13 cellular contexts compared by ENCODE assay signal in genomic region chr20:32580194-32580593, GRCh38. TPM values are rescaled to one million over a fixed set of nuclear protein-coding genes. Genes with fewer than 3 reads are reported as not detected.
DNase-seq lines count a peak whose midpoint lies in the region; ATAC-seq and TF ChIP-seq lines count a peak whose summit lies in the region.
"Had no signal": no experiment of that assay in that cellular context is flagged by ENCODE, and none has a peak within 500 bp of the region (broad histone marks: within the 10 kb centered on the region; RNA-seq: fewer than 3 reads in every experiment).

No MANE protein-coding gene starts in this region.

- H3K9me3 Mint-ChIP-seq in natural killer cell (no peaks in the 10 kb centered on the region), T-cell (no peaks in the 10 kb centered on the region), immature natural killer cell (no peaks in the 10 kb centered on the region), type B pancreatic cell (no peaks in the 10 kb centered on the region)
- H3K9me3 Mint-ChIP-seq in natural killer cell treated with Interleukin-12 subunit alpha and Interleukin-12 subunit beta and Interleukin-15 and Interleukin-18, amount 100 ng/mL, for 72 hours, result no peaks in the 10 kb centered on the region

- H3K4me3 Mint-ChIP-seq in natural killer cell (peak overlapping the region; percentile 90), T-cell (peak overlapping the region in 1 of 3 donors; percentile 79), immature natural killer cell (peak overlapping the region; percentile 13 to 86 (median 32)), type B pancreatic cell (peak overlapping the region; percentile 14)
- H3K4me3 Mint-ChIP-seq in natural killer cell treated with Interleukin-12 subunit alpha and Interleukin-12 subunit beta and Interleukin-15 and Interleukin-18, amount 100 ng/mL, for 72 hours, result no peak overlapping the region

- TF ChIP-seq CTCF in natural killer cell (IDR thresholded peaks at IDR 0.05) (no peak), type B pancreatic cell (conservative IDR thresholded peaks at IDR 0.05) (no peak)

- CTCF ChIA-PET in T-cell (lab: Charles Lee), result no interaction called here

- intact Hi-C loops in natural killer cell (cut with micrococcal nuclease), result loop anchor here (5.0 kb wide), 1 partner anchor 43 kb away; no protein-coding TSS in a partner anchor

- POLR2A ChIA-PET in T-cell (lab: Charles Lee), result interaction anchor here in 1 of 2 donors (0.7 kb wide), 1 partner anchor 44 kb away, joined by 14 read pairs; no protein-coding TSS in a partner anchor

- H3K36me3 Mint-ChIP-seq in natural killer cell, result no peaks in the 10 kb centered on the region
- no peaks in the 10 kb centered on the region for H3K36me3 Mint-ChIP-seq in natural killer cell treated with Interleukin-12 subunit alpha and Interleukin-12 subunit beta and Interleukin-15 and Interleukin-18, amount 100 ng/mL, for 72 hours
- no peaks in the 10 kb centered on the region for H3K36me3 Mint-ChIP-seq in T-cell
- H3K36me3 Mint-ChIP-seq in immature natural killer cell, result no peaks in the 10 kb centered on the region
- H3K36me3 Mint-ChIP-seq in type B pancreatic cell, result no peaks in the 10 kb centered on the region

- H3K4me1 Mint-ChIP-seq in natural killer cell (peaks cover 44 to 59% of the 10 kb centered on the region in 2 donors), T-cell (peaks cover 18 to 43% (median 43%) of the 10 kb centered on the region in 3 donors), immature natural killer cell (peaks cover 0 to 43% of the 10 kb centered on the region in 2 donors), type B pancreatic cell (ENCODE audit: unreplicated experiment) (peaks cover 28% of the 10 kb centered on the region)
- peaks cover 18 to 24% of the 10 kb centered on the region in 2 donors for H3K4me1 Mint-ChIP-seq in natural killer cell treated with Interleukin-12 subunit alpha and Interleukin-12 subunit beta and Interleukin-15 and Interleukin-18, amount 100 ng/mL, for 72 hours (ENCODE audit: low read depth in 2 of 2)

- DNase-seq in natural killer cell, result no peak
- DNase-seq in natural killer cell treated with Interleukin-12 subunit alpha and Interleukin-12 subunit beta and Interleukin-15 and Interleukin-18, amount 100 ng/mL, for 72 hours (ENCODE audit: low spot score), result no peak
- no peak for DNase-seq in T-cell
- no peak for DNase-seq in immature natural killer cell
- no peak for DNase-seq in type B pancreatic cell (ENCODE audit: extremely low spot score, unreplicated experiment)
- no peak for DNase-seq in medulla oblongata (ENCODE audit: extremely low spot score)
- no peak for DNase-seq in SIG-M5 treated with dmso at 0.1 percent for 504 hours (lab: John Stamatoyannopoulos, UW; ENCODE audit: unreplicated experiment)
- DNase-seq: ACHN, DMS153, EL, NCI-H446, NCI-H748 treated with DMSO at 0.1 percent for 48 hours had no signal

- H3K27ac Mint-ChIP-seq in natural killer cell (peak overlapping the region; percentile 84 to 91), T-cell (peak overlapping the region; percentile 81 to 91), immature natural killer cell (peak overlapping the region; percentile 80 to 94 (median 90)), type B pancreatic cell (peak overlapping the region; percentile 48)
- H3K27ac Mint-ChIP-seq in natural killer cell treated with Interleukin-12 subunit alpha and Interleukin-12 subunit beta and Interleukin-15 and Interleukin-18, amount 100 ng/mL, for 72 hours, result peak overlapping the region in 1 of 2 donors; percentile 89

- H3K27me3 Mint-ChIP-seq in natural killer cell (ENCODE audit: low read depth in 2 of 2), result no peaks in the 10 kb centered on the region
- no peaks in the 10 kb centered on the region for H3K27me3 Mint-ChIP-seq in natural killer cell treated with Interleukin-12 subunit alpha and Interleukin-12 subunit beta and Interleukin-15 and Interleukin-18, amount 100 ng/mL, for 72 hours
- H3K27me3 Mint-ChIP-seq in T-cell, result no peaks in the 10 kb centered on the region
- peaks cover 5 to 24% (median 11%) of the 10 kb centered on the region in 3 donors for H3K27me3 Mint-ChIP-seq in immature natural killer cell (ENCODE audit: low read depth in 3 of 3)
- peaks cover 3% of the 10 kb centered on the region for H3K27me3 Mint-ChIP-seq in type B pancreatic cell

- ATAC-seq in natural killer cell (no peak), T-cell (replicated peaks in 1 of 4) (no peak), HG03095 (IDR thresholded peaks at IDR 0.05; ENCODE audit: unreplicated experiment) (no peak)
- ATAC-seq in natural killer cell treated with Interleukin-12 subunit alpha and Interleukin-12 subunit beta and Interleukin-15 and Interleukin-18, amount 100 ng/mL, for 72 hours, result no peak

RNA-seq across cellular contexts. Expression of gene NOL4L, which starts 4.9 kb away (rescaled TPM):
- total RNA-seq in natural killer cell (100 to 1,000 TPM; 101 to 136 (median 114) TPM), T-cell (10 to 100 TPM; 63.5 to 88.8 (median 74.4) TPM), type B pancreatic cell (ENCODE audit: low replicate concordance) (27.7 and 44.5 TPM in 2 replicates)
- total RNA-seq in natural killer cell treated with Interleukin-12 subunit alpha and Interleukin-12 subunit beta and Interleukin-15 and Interleukin-18, amount 100 ng/mL, for 72 hours, result 10 to 100 TPM; 20.0 to 20.1 TPM
- 10 to 100 TPM in 1 of 3 donors, 1 to 10 TPM in 2; 4.1 to 17.2 (median 9.6) TPM for polyA plus RNA-seq in immature natural killer cell
